ENCODE assay signal across 8 cellular contexts in the genomic region with DNA sequence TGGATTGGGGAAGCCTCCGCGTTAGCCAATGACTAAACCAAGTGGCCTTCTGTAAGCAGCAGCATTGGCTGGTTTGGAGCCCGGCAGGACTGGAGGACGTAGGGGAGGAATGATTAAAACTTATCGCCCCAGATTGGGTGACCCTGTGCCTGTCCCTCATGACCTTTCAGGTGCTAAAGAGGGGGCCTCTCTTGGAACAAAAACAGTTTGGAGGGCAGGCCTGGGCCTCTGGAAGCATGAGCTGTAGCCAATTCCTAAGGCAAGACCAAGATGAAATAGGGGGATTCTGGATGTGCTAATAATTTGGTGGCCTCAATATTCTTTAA. TPM values are rescaled to one million over a fixed set of nuclear protein-coding genes. Genes with fewer than 3 reads are reported as not detected.
DNase-seq lines count a peak whose midpoint lies in the region; ATAC-seq, FAIRE-seq and TF ChIP-seq lines count a peak whose summit lies in the region.

No MANE protein-coding gene starts in this region.

- TF ChIP-seq POLR2A in GM12891 (IDR thresholded peaks at IDR 0.05; ENCODE audit: low read depth, low read length) (no peak), gastroesophageal sphincter (IDR thresholded peaks at IDR 0.05) (peak in 1 of 2 donors; percentile 1)

- TF ChIP-seq CTCF in gastroesophageal sphincter (IDR thresholded peaks at IDR 0.05): no peak

- DNase-seq in GM12891 (ENCODE audit: insufficient read length, low spot score) (peak; percentile 32), OCI-M1 (lab: John Stamatoyannopoulos, UW) (peak; percentile 93), pulmonary artery endothelial cell (ENCODE audit: low read depth, low spot score) (peak; percentile 65), activated gamma-delta T cell (lab: John Stamatoyannopoulos, UW) (no peak), NCI-H187 (lab: John Stamatoyannopoulos, UW) (no peak)

- 59% methylated on average over 3 of the region's 5 CpGs; no CpG with 5 or more reads in 1 of the 2 donors for WGBS in gastroesophageal sphincter (ENCODE audit: low coverage in 1 of 2), 2 donors

- ATAC-seq in gastroesophageal sphincter (peak; percentile 68), GM21619 (IDR thresholded peaks at IDR 0.05; ENCODE audit: unreplicated experiment) (no peak), GM19328 (IDR thresholded peaks at IDR 0.05; ENCODE audit: unreplicated experiment) (no peak)

- H3K27ac ChIP-seq in gastroesophageal sphincter: peak overlapping the region in 3 of 4 donors; percentile 73 to 89 (median 87)

- no peaks in the 10 kb centered on the region for H3K27me3 ChIP-seq in gastroesophageal sphincter

- peak overlapping the region; percentile 76 to 82 for H3K4me3 ChIP-seq in gastroesophageal sphincter

- FAIRE-seq in GM12891 (lab: Jason Lieb, UNC): peak; percentile 74

- no peaks in the 10 kb centered on the region for H3K36me3 ChIP-seq in gastroesophageal sphincter

- peaks cover 4 to 84% (median 25%) of the 10 kb centered on the region in 3 donors for H3K4me1 ChIP-seq in gastroesophageal sphincter

- no peaks in the 10 kb centered on the region for H3K9me3 ChIP-seq in gastroesophageal sphincter

- no peak for TF ChIP-seq EP300 in gastroesophageal sphincter (IDR thresholded peaks at IDR 0.05)

TF ChIP-seq in GM12891, 5 proteins besides CTCF, POLR2A, EP300 and RAD21:
- TF ChIP-seq SPI1 (IDR thresholded peaks at IDR 0.05; ENCODE audit: low read depth, low read length): no peak

RNA-seq across cellular contexts. Expression of gene GMPR, which starts 1.4 kb away (rescaled TPM):
- 9.8 TPM for polyA plus RNA-seq in GM12891 (2012; ENCODE audit: low read depth, missing spikeins)
- total RNA-seq in gastroesophageal sphincter (10 to 100 TPM; 18.2 to 71.5 (median 45.6) TPM), pulmonary artery endothelial cell (32.3 and 36.5 TPM in 2 replicates)

Comparison
In these comparisons a context has a peak if more than half of its experiments do, and no peak if none do; other contexts are left out.
1. DNase-seq: peak in GM12891 (single experiment), OCI-M1 (single experiment) and pulmonary artery endothelial cell (single experiment); none in activated gamma-delta T cell (single experiment) and NCI-H187 (0 of 2).